10 cellular contexts compared by ENCODE assay signal in the genomic region with DNA sequence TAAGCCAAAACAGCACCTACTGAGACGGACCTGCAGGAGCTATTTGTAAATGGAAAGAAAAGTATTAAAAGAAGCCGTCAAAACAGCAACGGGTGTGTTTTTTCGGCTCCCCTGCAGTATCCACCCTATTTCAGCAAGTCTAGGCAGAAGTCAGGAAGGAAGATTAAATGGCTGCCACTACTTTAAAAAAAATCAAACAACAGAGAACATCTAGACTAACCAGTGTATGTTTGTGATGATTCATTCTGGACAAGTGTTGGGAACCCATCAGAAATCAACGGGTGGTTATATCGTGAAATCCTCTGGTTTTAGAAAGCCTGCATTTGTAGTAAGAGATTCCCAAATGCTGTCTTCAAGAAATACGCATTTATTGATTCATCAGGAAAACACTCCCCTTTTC. TPM values are rescaled to one million over a fixed set of nuclear protein-coding genes. Genes with fewer than 3 reads are reported as not detected.
DNase-seq lines count a peak whose midpoint lies in the region; ATAC-seq lines count a peak whose summit lies in the region.
"Had no signal": no experiment of that assay in that cellular context is flagged by ENCODE, and none has a peak within 500 bp of the region (broad histone marks: within the 10 kb centered on the region; RNA-seq: fewer than 3 reads in every experiment).

No MANE protein-coding gene starts in this region.

- peak overlapping the region in 1 of 2 donors; percentile 27 for H3K4me3 ChIP-seq in esophagus (ENCODE audit: low read depth in 1 of 2, low read length in 2 of 2)
- H3K4me3 ChIP-seq: tibial artery had no signal

- peak overlapping the region; percentile 91 for H3K27ac Mint-ChIP-seq in stimulated activated memory B cell treated with anti-CD40 and anti-IgM and Interleukin-4, amounts not matched to agents 10 μg/mL and 1 μg/mL and 100 μg/mL, for 72 hours

- 31 to 37% methylated on average over 7 of the region's 7 CpGs for WGBS in esophagus, 2 donors

- peaks cover 6% of the 10 kb centered on the region for H3K36me3 Mint-ChIP-seq in stimulated activated memory B cell treated with anti-CD40 and anti-IgM and Interleukin-4, amounts not matched to agents 10 μg/mL and 1 μg/mL and 100 μg/mL, for 72 hours

- peak overlapping the region; percentile 68 to 87 for H3K27ac ChIP-seq in esophagus (ENCODE audit: low read depth in 2 of 2, low read length in 1 of 2)
- H3K27ac ChIP-seq: tibial artery had no signal

- peaks cover 59% of the 10 kb centered on the region for H3K4me1 Mint-ChIP-seq in stimulated activated memory B cell treated with anti-CD40 and anti-IgM and Interleukin-4, amounts not matched to agents 10 μg/mL and 1 μg/mL and 100 μg/mL, for 72 hours

- ATAC-seq in stimulated activated memory B cell treated with anti-CD40 and anti-IgM and Interleukin-4, amounts not matched to agents 10 μg/mL and 1 μg/mL and 100 μg/mL, for 72 hours, result no peak
- no peak for ATAC-seq in HG03095 (IDR thresholded peaks at IDR 0.05; ENCODE audit: unreplicated experiment)

- DNase-seq in NCI-H2227 treated with DMSO at 0.1 percent for 48 hours (lab: John Stamatoyannopoulos, UW), result peak; percentile 25
- DNase-seq in NCI-H2227 (lab: John Stamatoyannopoulos, UW; ENCODE audit: unreplicated experiment), result no peak
- DNase-seq in RPMI7951 (ENCODE audit: low read depth), result peak; percentile 56
- DNase-seq in SKM-1 (lab: John Stamatoyannopoulos, UW; ENCODE audit: unreplicated experiment), result no peak
- DNase-seq in OCI-M2 (lab: John Stamatoyannopoulos, UW; ENCODE audit: unreplicated experiment), result no peak
- DNase-seq: 8988T, tibial artery had no signal

- no peaks in the 10 kb centered on the region for H3K36me3 ChIP-seq in esophagus (ENCODE audit: control insufficient read depth in 2 of 2, insufficient read depth in 2 of 2, low read length in 1 of 2)
- H3K36me3 ChIP-seq: tibial artery had no signal

- H3K27me3 ChIP-seq in esophagus (ENCODE audit: control insufficient read depth in 1 of 2, insufficient read depth in 2 of 2, low read length in 2 of 2), result no peaks in the 10 kb centered on the region

- no peaks in the 10 kb centered on the region for H3K4me1 ChIP-seq in esophagus (ENCODE audit: control insufficient read depth in 2 of 2, insufficient read depth in 2 of 2, low read length in 1 of 2)
- H3K4me1 ChIP-seq: tibial artery had no signal

- no peak overlapping the region for H3K4me3 Mint-ChIP-seq in stimulated activated memory B cell treated with anti-CD40 and anti-IgM and Interleukin-4, amounts not matched to agents 10 μg/mL and 1 μg/mL and 100 μg/mL, for 72 hours

- no peaks in the 10 kb centered on the region for H3K27me3 Mint-ChIP-seq in stimulated activated memory B cell treated with anti-CD40 and anti-IgM and Interleukin-4, amounts not matched to agents 10 μg/mL and 1 μg/mL and 100 μg/mL, for 72 hours

- H3K9me3 ChIP-seq in esophagus (ENCODE audit: control insufficient read depth in 2 of 2, insufficient read depth in 1 of 2, low read depth in 1 of 2, low read length in 1 of 2), result no peaks in the 10 kb centered on the region

- no peaks in the 10 kb centered on the region for H3K9me3 Mint-ChIP-seq in stimulated activated memory B cell treated with anti-CD40 and anti-IgM and Interleukin-4, amounts not matched to agents 10 μg/mL and 1 μg/mL and 100 μg/mL, for 72 hours

RNA-seq across cellular contexts. Expression of gene PMAIP1, which starts 9.0 kb away (rescaled TPM):
- total RNA-seq in RPMI7951 (2014; rRNA removed; shearing (Covaris generic)), result 43.7 and 50.3 TPM in 2 replicates
- 10 to 100 TPM in 1 of 2 donors, 1 to 10 TPM in 1; 7.4 to 14.4 TPM for polyA plus RNA-seq in esophagus

Comparison
In these comparisons a context has a peak if more than half of its experiments do, and no peak if none do; other contexts are left out.
1. DNase-seq: peak in NCI-H2227 treated with DMSO at 0.1 percent for 48 hours (single experiment) and RPMI7951 (single experiment); none in NCI-H2227 (single experiment), SKM-1 (single experiment) and OCI-M2 (single experiment).